8 cellular contexts compared by ENCODE assay signal in genomic region chr11:111777094-111778046, GRCh38. TPM values are rescaled to one million over a fixed set of nuclear protein-coding genes. Genes with fewer than 3 reads are reported as not detected.
DNase-seq lines count a peak whose midpoint lies in the region; ATAC-seq, FAIRE-seq and TF ChIP-seq lines count a peak whose summit lies in the region.

No MANE protein-coding gene starts in this region.

- TF ChIP-seq CTCF in PC-9 (conservative IDR thresholded peaks at IDR 0.05) (peak; percentile 86), chondrocyte (IDR thresholded peaks at IDR 0.05) (peak; percentile 96), HepG2 (CRISPR knock-in tag; IDR thresholded peaks at IDR 0.05) (peak; percentile 86), upper lobe of left lung (IDR thresholded peaks at IDR 0.05) (peak; percentile 60 to 82 (median 74))

- DNase-seq in activated naive CD8-positive, alpha-beta T cell treated with anti-CD3 and anti-CD28 coated beads, Interleukin-2, amount 10 ng/mL, durations not matched to agents 7 days and 5 days: no peak
- DNase-seq in activated naive CD8-positive, alpha-beta T cell treated with anti-CD3 and anti-CD28 coated beads for 36 hours: no peak
- peak; percentile 64 for DNase-seq in Jurkat, Clone E6-1 (ENCODE audit: low read depth, low spot score)
- DNase-seq in PC-9: peak; percentile 8 to 53
- no peak for DNase-seq in chondrocyte (ENCODE audit: low spot score)
- peak; percentile 82 for DNase-seq in HepG2 (ENCODE audit: low spot score)
- DNase-seq in upper lobe of left lung: no peak

- H3K4me3 ChIP-seq in Jurkat, Clone E6-1 (ENCODE audit: low read length): no peak overlapping the region
- H3K4me3 ChIP-seq in PC-9: no peak overlapping the region
- peak overlapping the region; percentile 17 to 62 (median 44); a peak in 4 of 6 replicates for H3K4me3 ChIP-seq in HepG2 (replicated peaks in 1 of 3; ENCODE audit: insufficient read depth in 1 of 3, low read depth in 2 of 3, low read length in 3 of 3)
- no peak overlapping the region for H3K4me3 ChIP-seq in upper lobe of left lung

- ATAC-seq in activated naive CD8-positive, alpha-beta T cell treated with anti-CD3 and anti-CD28 coated beads, Interleukin-2, amount 10 ng/mL, durations not matched to agents 7 days and 5 days (ENCODE audit: low read depth): peak; percentile 90
- ATAC-seq in GM21717 (IDR thresholded peaks at IDR 0.05; ENCODE audit: unreplicated experiment): peak; percentile 49
- peak; percentile 85 for ATAC-seq in HepG2
- ATAC-seq in upper lobe of left lung (ENCODE audit: low FRiP score in 2 of 2): peak; percentile 89 to 91

- H2AFZ ChIP-seq in PC-9 (no peak overlapping the region), HepG2 (ENCODE audit: low read length) (no peak overlapping the region)

- H3K4me3 Mint-ChIP-seq in activated naive CD8-positive, alpha-beta T cell treated with anti-CD3 and anti-CD28 coated beads, Interleukin-2, amount 10 ng/mL, durations not matched to agents 7 days and 5 days: no peak overlapping the region
- H3K4me3 Mint-ChIP-seq in activated naive CD8-positive, alpha-beta T cell treated with anti-CD3 and anti-CD28 coated beads for 36 hours: no peak overlapping the region
- no peak overlapping the region for H3K4me3 Mint-ChIP-seq in chondrocyte (ENCODE audit: unreplicated experiment)

- H3K27me3 Mint-ChIP-seq in activated naive CD8-positive, alpha-beta T cell treated with anti-CD3 and anti-CD28 coated beads, Interleukin-2, amount 10 ng/mL, durations not matched to agents 7 days and 5 days: no peaks in the 10 kb centered on the region
- H3K27me3 Mint-ChIP-seq in activated naive CD8-positive, alpha-beta T cell treated with anti-CD3 and anti-CD28 coated beads for 36 hours: no peaks in the 10 kb centered on the region
- no peaks in the 10 kb centered on the region for H3K27me3 Mint-ChIP-seq in chondrocyte (ENCODE audit: low read depth)

- H3K9me3 ChIP-seq in PC-9 (ENCODE audit: insufficient read depth, low read depth): no peaks in the 10 kb centered on the region
- no peaks in the 10 kb centered on the region for H3K9me3 ChIP-seq in HepG2 (ENCODE audit: low read length)
- H3K9me3 ChIP-seq in upper lobe of left lung: no peaks in the 10 kb centered on the region

- TF ChIP-seq RAD21 in HepG2 (CRISPR knock-in tag; IDR thresholded peaks at IDR 0.05): peak; percentile 69

- CTCF ChIA-PET in PC-9 (lab: Charles Lee): interaction anchor here (0.6 to 1.3 kb wide), 9 partner anchors 13 to 495 kb away, joined by 3 to 12 read pairs (median 3); no protein-coding TSS in a partner anchor
- CTCF ChIA-PET in HepG2 (lab: Yijun Ruan, JAX; ENCODE audit: low intra/inter-chr PET ratio, low total read pairs): interaction anchor here (0.7 to 2.2 kb wide), 4 partner anchors 42 to 175 kb away, joined by 3 to 23 read pairs (median 16); partner anchors contain the start of gene SIK2

- no peak overlapping the region for H3K27ac ChIP-seq in PC-9
- H3K27ac ChIP-seq in HepG2 (ENCODE audit: extremely low read length, insufficient read depth, low read length): peak overlapping the region; percentile 85
- peak overlapping the region in 1 of 4 donors; percentile 23 for H3K27ac ChIP-seq in upper lobe of left lung

- POLR2A ChIA-PET in activated naive CD8-positive, alpha-beta T cell treated with anti-CD3 and anti-CD28 coated beads, Interleukin-2, amount 10 ng/mL, durations not matched to agents 7 days and 5 days (lab: Charles Lee): interaction anchor here (0.6 to 1.1 kb wide), 2 partner anchors 191 to 323 kb away, joined by 3 read pairs; no protein-coding TSS in a partner anchor
- POLR2A ChIA-PET in PC-9 (lab: Charles Lee; ENCODE audit: unreplicated experiment) (no interaction called here), HepG2 (lab: Yijun Ruan, JAX) (interaction anchor here (0.6 to 4.7 kb wide), 18 partner anchors 9 to 180 kb away, joined by 3 to 68 read pairs (median 4); partner anchors contain the start of genes ALG9 and PPP2R1B)

- BruUV-seq in PC-9 (replicated peaks; lab: Mats Ljungman, UMichigan) (no TSS peak), HepG2 (replicated peaks; lab: Mats Ljungman, UMichigan) (TSS peak; percentile 47)

- H3K9me3 Mint-ChIP-seq in activated naive CD8-positive, alpha-beta T cell treated with anti-CD3 and anti-CD28 coated beads, Interleukin-2, amount 10 ng/mL, durations not matched to agents 7 days and 5 days: no peaks in the 10 kb centered on the region
- H3K9me3 Mint-ChIP-seq in activated naive CD8-positive, alpha-beta T cell treated with anti-CD3 and anti-CD28 coated beads for 36 hours: no peaks in the 10 kb centered on the region
- no peaks in the 10 kb centered on the region for H3K9me3 Mint-ChIP-seq in chondrocyte (ENCODE audit: low read depth)

- TF ChIP-seq EP300 in HepG2 (IDR thresholded peaks at IDR 0.05; ENCODE audit: low read depth in 2 of 2, low read length in 2 of 2) (peak in 1 of 2 experiments; percentile 47; a peak in 2 of 4 replicates), HepG2 (CRISPR knock-in tag; IDR thresholded peaks at IDR 0.05; ENCODE audit: borderline replicate concordance) (no peak; the same call in 1 of the 2 replicates), upper lobe of left lung (IDR thresholded peaks at IDR 0.05) (no peak)

- no peaks in the 10 kb centered on the region for H3K27me3 ChIP-seq in PC-9 (ENCODE audit: insufficient read depth, low read depth)
- no peaks in the 10 kb centered on the region for H3K27me3 ChIP-seq in HepG2 (ENCODE audit: control insufficient read depth in 1 of 2, insufficient read depth in 2 of 2, low read length in 2 of 2)
- no peaks in the 10 kb centered on the region for H3K27me3 ChIP-seq in upper lobe of left lung

- WGBS in HepG2 (ENCODE audit: low lambda C conversion rate): 45% methylated on average over 4 of the region's 4 CpGs
- 68 to 74% methylated on average over 4 of the region's 4 CpGs for WGBS in upper lobe of left lung, 2 donors

- intact Hi-C loops in PC-9 (cut with micrococcal nuclease; ENCODE audit: unreplicated experiment): loop anchor here (1.0 to 10.0 kb wide), 6 partner anchors 65 to 493 kb away; partner anchors contain the start of gene SIK2
- intact Hi-C loops in HepG2 (cut with micrococcal nuclease; ENCODE audit: unreplicated experiment): loop anchor here (1.0 kb wide), 3 partner anchors 64 to 212 kb away; no protein-coding TSS in a partner anchor

- peaks cover 1% of the 10 kb centered on the region for H3K4me1 Mint-ChIP-seq in activated naive CD8-positive, alpha-beta T cell treated with anti-CD3 and anti-CD28 coated beads, Interleukin-2, amount 10 ng/mL, durations not matched to agents 7 days and 5 days
- H3K4me1 Mint-ChIP-seq in activated naive CD8-positive, alpha-beta T cell treated with anti-CD3 and anti-CD28 coated beads for 36 hours: no peaks in the 10 kb centered on the region
- H3K4me1 Mint-ChIP-seq in chondrocyte (ENCODE audit: low read depth): peaks cover 28% of the 10 kb centered on the region

- no peak overlapping the region for H3K4me2 ChIP-seq in PC-9
- peak overlapping the region; percentile 95 for H3K4me2 ChIP-seq in HepG2 (ENCODE audit: low read depth, low read length)

- 0 out of 4 replicates have a peak, but pooled peaks of 1 of the 2 experiments have one; percentile 39 for TF ChIP-seq POLR2A in HepG2 (IDR thresholded peaks at IDR 0.05; ENCODE audit: insufficient read depth in 1 of 2, low read depth in 2 of 2, low read length in 2 of 2)
- TF ChIP-seq POLR2A in upper lobe of left lung (IDR thresholded peaks at IDR 0.05): no peak

- in situ Hi-C loops in HepG2 (cut with HindIII; ENCODE audit: extremely low pct_ligation_motif_present, low pct_unique_long_range_greater_than_20kb): loop anchor here (5.0 kb wide), 1 partner anchor 175 kb away; the partner anchor contains the start of gene SIK2

- no peaks in the 10 kb centered on the region for H3K36me3 ChIP-seq in PC-9 (ENCODE audit: low read depth)
- H3K36me3 ChIP-seq in HepG2 (replicated peaks in 1 of 2; ENCODE audit: control insufficient read depth in 1 of 2, insufficient read depth in 2 of 2, low read length in 2 of 2): no peaks in the 10 kb centered on the region
- H3K36me3 ChIP-seq in upper lobe of left lung: no peaks in the 10 kb centered on the region

- H3K27ac Mint-ChIP-seq in activated naive CD8-positive, alpha-beta T cell treated with anti-CD3 and anti-CD28 coated beads, Interleukin-2, amount 10 ng/mL, durations not matched to agents 7 days and 5 days: no peak overlapping the region
- no peak overlapping the region for H3K27ac Mint-ChIP-seq in activated naive CD8-positive, alpha-beta T cell treated with anti-CD3 and anti-CD28 coated beads for 36 hours
- peak overlapping the region; percentile 81 for H3K27ac Mint-ChIP-seq in chondrocyte (ENCODE audit: unreplicated experiment)

- H3F3A ChIP-seq in PC-9 (ENCODE audit: insufficient read depth, low read depth): no peaks in the 10 kb centered on the region

- no peaks in the 10 kb centered on the region for H3K9me2 ChIP-seq in PC-9 (ENCODE audit: insufficient read depth)

- peak; percentile 67 for FAIRE-seq in HepG2 (lab: Jason Lieb, UNC)

- no peaks in the 10 kb centered on the region for H3K79me2 ChIP-seq in PC-9 (ENCODE audit: low read depth)
- no peaks in the 10 kb centered on the region for H3K79me2 ChIP-seq in HepG2 (ENCODE audit: insufficient read depth, low read length)

- H3K4me1 ChIP-seq in PC-9 (replicated peaks; ENCODE audit: insufficient read depth) (peaks cover 9% of the 10 kb centered on the region; the same call in 1 of the 2 replicates), HepG2 (ENCODE audit: insufficient read depth, low read length) (peaks cover 63% of the 10 kb centered on the region), upper lobe of left lung (no peaks in the 10 kb centered on the region)

- no peaks in the 10 kb centered on the region for H4K20me1 ChIP-seq in PC-9 (ENCODE audit: insufficient read depth)
- H4K20me1 ChIP-seq in HepG2 (ENCODE audit: insufficient read depth, low read length): no peaks in the 10 kb centered on the region

- no peaks in the 10 kb centered on the region for H3K36me3 Mint-ChIP-seq in activated naive CD8-positive, alpha-beta T cell treated with anti-CD3 and anti-CD28 coated beads, Interleukin-2, amount 10 ng/mL, durations not matched to agents 7 days and 5 days
- no peaks in the 10 kb centered on the region for H3K36me3 Mint-ChIP-seq in activated naive CD8-positive, alpha-beta T cell treated with anti-CD3 and anti-CD28 coated beads for 36 hours
- no peaks in the 10 kb centered on the region for H3K36me3 Mint-ChIP-seq in chondrocyte (ENCODE audit: low read depth)

- peak overlapping the region; percentile 57 for H3K9ac ChIP-seq in HepG2 (ENCODE audit: insufficient read depth, low read depth, low read length)

RNA-seq across cellular contexts. Expression of gene PPP2R1B, which starts 11.2 kb away (rescaled TPM):
- total RNA-seq in activated naive CD8-positive, alpha-beta T cell treated with anti-CD3 and anti-CD28 coated beads, Interleukin-2, amount 10 ng/mL, durations not matched to agents 7 days and 5 days: 10 to 100 TPM; 45.1 to 47.1 TPM
- total RNA-seq in activated naive CD8-positive, alpha-beta T cell treated with anti-CD3 and anti-CD28 coated beads for 36 hours: 10 to 100 TPM; 53.0 to 57.6 TPM
- 46.3 TPM for polyA plus RNA-seq in Jurkat, Clone E6-1 (2012; ENCODE audit: insufficient read depth, insufficient read length)
- total RNA-seq in PC-9 (2021) (28.9 and 36.4 TPM in 2 replicates), chondrocyte (17.2 to 27.3 TPM (median 18.5 TPM) in 3 replicates), HepG2 (2016; rRNA removed; fragmentation: Illumina TruSeq; extraction: Trizol) (56.8 and 93.9 TPM in 2 replicates), upper lobe of left lung (10 to 100 TPM; 11.3 to 31.8 (median 22.0) TPM)
- total RNA-seq in HepG2 (2016; cell fraction: cytosol; rRNA removed; fragmentation: Illumina TruSeq; extraction: Trizol; ENCODE audit: low read depth): 9.8 and 10.6 TPM in 2 replicates
- total RNA-seq in HepG2 (2016; cell fraction: insoluble cytoplasmic fraction; rRNA removed; fragmentation: Illumina TruSeq; extraction: Trizol): 54.4 and 91.0 TPM in 2 replicates
- total RNA-seq in HepG2 (2016; cell fraction: membrane; rRNA removed; fragmentation: Illumina TruSeq; extraction: Trizol): 14.0 and 18.1 TPM in 2 replicates
- 40.7 and 41.0 TPM in 2 replicates for total RNA-seq in HepG2 (2016; cell fraction: nucleus; rRNA removed; fragmentation: Illumina TruSeq; extraction: Trizol)
- polyA plus RNA-seq in HepG2 (2011; rRNA removed): 20.9 and 22.1 TPM in 2 replicates
- polyA plus RNA-seq in HepG2 (2011; cell fraction: cytosol; rRNA removed): 13.4 and 16.6 TPM in 2 replicates
- polyA plus RNA-seq in HepG2 (2011; cell fraction: nucleus; rRNA removed): 34.8 and 48.7 TPM in 2 replicates
- 17.9 and 20.4 TPM in 2 replicates for polyA plus RNA-seq in HepG2 (2012)
- polyA plus RNA-seq in HepG2 (2016; cell fraction: cytosol; fragmentation: Illumina TruSeq; extraction: Trizol; ENCODE audit: low read depth): 1.4 and 2.1 TPM in 2 replicates
- polyA plus RNA-seq in HepG2 (2016; cell fraction: insoluble cytoplasmic fraction; fragmentation: Illumina TruSeq; extraction: Trizol; ENCODE audit: low read depth): 48.5 and 52.1 TPM in 2 replicates
- 4.7 and 5.1 TPM in 2 replicates for polyA plus RNA-seq in HepG2 (2016; cell fraction: membrane; fragmentation: Illumina TruSeq; extraction: Trizol; ENCODE audit: low read depth)
- 33.7 and 36.2 TPM in 2 replicates for polyA plus RNA-seq in HepG2 (2016; cell fraction: nucleus; fragmentation: Illumina TruSeq; extraction: Trizol; ENCODE audit: insufficient read depth, low read depth)
- polyA minus RNA-seq in HepG2 (2011; rRNA and poly(A)+ RNA removed; ENCODE audit: low replicate concordance): 41.9 and 53.6 TPM in 2 replicates
- 24.9 and 26.4 TPM in 2 replicates for polyA minus RNA-seq in HepG2 (2011; cell fraction: cytosol; rRNA and poly(A)+ RNA removed)
- 62.1 and 67.5 TPM in 2 replicates for polyA minus RNA-seq in HepG2 (2011; cell fraction: nucleus; rRNA and poly(A)+ RNA removed)

Comparison
In these comparisons a context has a peak if more than half of its experiments do, and no peak if none do; other contexts are left out.
1. DNase-seq: peak in Jurkat, Clone E6-1 (single experiment), PC-9 (2 of 2) and HepG2 (single experiment); none in activated naive CD8-positive, alpha-beta T cell treated with anti-CD3 and anti-CD28 coated beads, Interleukin-2, amount 10 ng/mL, durations not matched to agents 7 days and 5 days (single experiment), activated naive CD8-positive, alpha-beta T cell treated with anti-CD3 and anti-CD28 coated beads for 36 hours (single experiment), chondrocyte (single experiment) and upper lobe of left lung (0 of 2).
2. H3K4me3 ChIP-seq: peak in HepG2 (3 of 3); none in Jurkat, Clone E6-1 (single experiment), PC-9 (single experiment) and upper lobe of left lung (0 of 4).
3. Peak in every context shown above with its lines, with median percentiles within 50 percentile points of each other: ATAC-seq and CTCF ChIP-seq.